Comparison of ENCODE assay signal across 1 cellular context in the genomic region with DNA sequence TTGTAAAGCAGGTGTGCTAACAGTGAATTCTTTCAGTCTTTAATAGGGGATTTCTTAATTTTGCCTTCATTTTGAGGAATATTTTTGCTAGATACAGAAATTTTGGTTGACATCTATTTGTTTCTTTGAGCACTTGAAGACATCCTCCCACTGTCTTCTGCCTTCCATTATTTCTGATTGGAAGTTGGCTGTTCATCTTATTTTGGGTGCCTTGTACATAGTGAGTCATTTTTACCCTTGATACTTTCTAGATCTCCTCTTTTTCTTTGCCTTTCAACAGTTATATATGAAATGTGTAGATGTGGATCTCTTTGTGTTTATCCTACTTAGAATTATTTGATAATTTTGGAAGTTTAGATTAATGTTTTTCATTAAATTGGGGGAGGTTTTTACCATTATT.
TF ChIP-seq lines count a peak whose summit lies in the region.

No MANE protein-coding gene starts in this region.

TF ChIP-seq in K562, 482 proteins besides CTCF, POLR2A, EP300 and RAD21 (continued from another document):
- TF ChIP-seq, protein P1, sequence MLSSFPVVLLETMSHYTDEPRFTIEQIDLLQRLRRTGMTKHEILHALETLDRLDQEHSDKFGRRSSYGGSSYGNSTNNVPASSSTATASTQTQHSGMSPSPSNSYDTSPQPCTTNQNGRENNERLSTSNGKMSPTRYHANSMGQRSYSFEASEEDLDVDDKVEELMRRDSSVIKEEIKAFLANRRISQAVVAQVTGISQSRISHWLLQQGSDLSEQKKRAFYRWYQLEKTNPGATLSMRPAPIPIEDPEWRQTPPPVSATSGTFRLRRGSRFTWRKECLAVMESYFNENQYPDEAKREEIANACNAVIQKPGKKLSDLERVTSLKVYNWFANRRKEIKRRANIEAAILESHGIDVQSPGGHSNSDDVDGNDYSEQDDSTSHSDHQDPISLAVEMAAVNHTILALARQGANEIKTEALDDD (IDR thresholded peaks at IDR 0.05) = no peak
- TF ChIP-seq SMARCB1 (IDR thresholded peaks at IDR 0.05; ENCODE audit: insufficient read length, low read depth) (no peak), SIRT6 (IDR thresholded peaks at IDR 0.05; ENCODE audit: low read depth, low read length) (no peak), CBX5 (IDR thresholded peaks at IDR 0.05; ENCODE audit: borderline replicate concordance, low read depth) (peak; percentile 85), ZNF384 (IDR thresholded peaks at IDR 0.05; ENCODE audit: low read depth, low read length) (no peak), PHTF2 (CRISPR knock-in tag; IDR thresholded peaks at IDR 0.05) (no peak), CBX3 (IDR thresholded peaks at IDR 0.05; ENCODE audit: borderline replicate concordance in 1 of 2, low read length in 2 of 2) (peak in 1 of 2 experiments; percentile 86; a peak in 1 of 3 replicates), MCM7 (IDR thresholded peaks at IDR 0.05) (no peak), KDM4B (IDR thresholded peaks at IDR 0.05; ENCODE audit: borderline replicate concordance in 2 of 2, low read depth in 1 of 2) (no peak), ZFP36 (IDR thresholded peaks at IDR 0.05; ENCODE audit: low read depth, low read length, partially characterized antibody) (no peak), TRIM28 (IDR thresholded peaks at IDR 0.05) (peak; percentile 89), MED1 (CRISPR knock-in tag; IDR thresholded peaks at IDR 0.05; ENCODE audit: borderline replicate concordance) (no peak), EHMT2 (IDR thresholded peaks at IDR 0.05) (peak; percentile 67), TAF9B (IDR thresholded peaks at IDR 0.05; ENCODE audit: partially characterized antibody) (no peak), SMAD4 (CRISPR knock-in tag; conservative IDR thresholded peaks at IDR 0.05) (no peak), SP2 (IDR thresholded peaks at IDR 0.05; ENCODE audit: extremely low read depth, low read depth, low read length, poor library complexity, severe bottlenecking) (no peak), HEY1 (CRISPR knock-in tag; IDR thresholded peaks at IDR 0.05; ENCODE audit: borderline replicate concordance) (no peak), MTA3 (IDR thresholded peaks at IDR 0.05; ENCODE audit: borderline replicate concordance) (no peak)
- TF ChIP-seq, protein P2, sequence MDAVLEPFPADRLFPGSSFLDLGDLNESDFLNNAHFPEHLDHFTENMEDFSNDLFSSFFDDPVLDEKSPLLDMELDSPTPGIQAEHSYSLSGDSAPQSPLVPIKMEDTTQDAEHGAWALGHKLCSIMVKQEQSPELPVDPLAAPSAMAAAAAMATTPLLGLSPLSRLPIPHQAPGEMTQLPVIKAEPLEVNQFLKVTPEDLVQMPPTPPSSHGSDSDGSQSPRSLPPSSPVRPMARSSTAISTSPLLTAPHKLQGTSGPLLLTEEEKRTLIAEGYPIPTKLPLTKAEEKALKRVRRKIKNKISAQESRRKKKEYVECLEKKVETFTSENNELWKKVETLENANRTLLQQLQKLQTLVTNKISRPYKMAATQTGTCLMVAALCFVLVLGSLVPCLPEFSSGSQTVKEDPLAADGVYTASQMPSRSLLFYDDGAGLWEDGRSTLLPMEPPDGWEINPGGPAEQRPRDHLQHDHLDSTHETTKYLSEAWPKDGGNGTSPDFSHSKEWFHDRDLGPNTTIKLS (IDR thresholded peaks at IDR 0.05; ENCODE audit: borderline replicate concordance, low read depth) = no peak
- TF ChIP-seq, protein P3, sequence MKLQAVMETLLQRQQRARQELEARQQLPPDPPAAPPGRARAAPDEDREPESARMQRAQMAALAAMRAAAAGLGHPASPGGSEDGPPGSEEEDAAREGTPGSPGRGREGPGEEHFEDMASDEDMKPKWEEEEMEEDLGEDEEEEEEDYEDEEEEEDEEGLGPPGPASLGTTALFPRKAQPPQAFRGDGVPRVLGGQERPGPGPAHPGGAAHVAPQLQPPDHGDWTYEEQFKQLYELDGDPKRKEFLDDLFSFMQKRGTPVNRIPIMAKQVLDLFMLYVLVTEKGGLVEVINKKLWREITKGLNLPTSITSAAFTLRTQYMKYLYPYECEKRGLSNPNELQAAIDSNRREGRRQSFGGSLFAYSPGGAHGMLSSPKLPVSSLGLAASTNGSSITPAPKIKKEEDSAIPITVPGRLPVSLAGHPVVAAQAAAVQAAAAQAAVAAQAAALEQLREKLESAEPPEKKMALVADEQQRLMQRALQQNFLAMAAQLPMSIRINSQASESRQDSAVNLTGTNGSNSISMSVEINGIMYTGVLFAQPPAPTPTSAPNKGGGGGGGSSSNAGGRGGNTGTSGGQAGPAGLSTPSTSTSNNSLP (IDR thresholded peaks at IDR 0.05; ENCODE audit: borderline replicate concordance, low read depth, low read length) = no peak
- TF ChIP-seq, protein P4, sequence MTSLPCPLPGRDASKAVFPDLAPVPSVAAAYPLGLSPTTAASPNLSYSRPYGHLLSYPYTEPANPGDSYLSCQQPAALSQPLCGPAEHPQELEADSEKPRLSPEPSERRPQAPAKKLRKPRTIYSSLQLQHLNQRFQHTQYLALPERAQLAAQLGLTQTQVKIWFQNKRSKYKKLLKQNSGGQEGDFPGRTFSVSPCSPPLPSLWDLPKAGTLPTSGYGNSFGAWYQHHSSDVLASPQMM (CRISPR knock-in tag; IDR thresholded peaks at IDR 0.05) = no peak
- TF ChIP-seq, protein P5, sequence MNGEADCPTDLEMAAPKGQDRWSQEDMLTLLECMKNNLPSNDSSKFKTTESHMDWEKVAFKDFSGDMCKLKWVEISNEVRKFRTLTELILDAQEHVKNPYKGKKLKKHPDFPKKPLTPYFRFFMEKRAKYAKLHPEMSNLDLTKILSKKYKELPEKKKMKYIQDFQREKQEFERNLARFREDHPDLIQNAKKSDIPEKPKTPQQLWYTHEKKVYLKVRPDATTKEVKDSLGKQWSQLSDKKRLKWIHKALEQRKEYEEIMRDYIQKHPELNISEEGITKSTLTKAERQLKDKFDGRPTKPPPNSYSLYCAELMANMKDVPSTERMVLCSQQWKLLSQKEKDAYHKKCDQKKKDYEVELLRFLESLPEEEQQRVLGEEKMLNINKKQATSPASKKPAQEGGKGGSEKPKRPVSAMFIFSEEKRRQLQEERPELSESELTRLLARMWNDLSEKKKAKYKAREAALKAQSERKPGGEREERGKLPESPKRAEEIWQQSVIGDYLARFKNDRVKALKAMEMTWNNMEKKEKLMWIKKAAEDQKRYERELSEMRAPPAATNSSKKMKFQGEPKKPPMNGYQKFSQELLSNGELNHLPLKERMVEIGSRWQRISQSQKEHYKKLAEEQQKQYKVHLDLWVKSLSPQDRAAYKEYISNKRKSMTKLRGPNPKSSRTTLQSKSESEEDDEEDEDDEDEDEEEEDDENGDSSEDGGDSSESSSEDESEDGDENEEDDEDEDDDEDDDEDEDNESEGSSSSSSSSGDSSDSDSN (IDR thresholded peaks at IDR 0.05; ENCODE audit: borderline replicate concordance in 1 of 2, low read depth in 2 of 2, low read length in 2 of 2) = no peak
- TF ChIP-seq, protein P6, sequence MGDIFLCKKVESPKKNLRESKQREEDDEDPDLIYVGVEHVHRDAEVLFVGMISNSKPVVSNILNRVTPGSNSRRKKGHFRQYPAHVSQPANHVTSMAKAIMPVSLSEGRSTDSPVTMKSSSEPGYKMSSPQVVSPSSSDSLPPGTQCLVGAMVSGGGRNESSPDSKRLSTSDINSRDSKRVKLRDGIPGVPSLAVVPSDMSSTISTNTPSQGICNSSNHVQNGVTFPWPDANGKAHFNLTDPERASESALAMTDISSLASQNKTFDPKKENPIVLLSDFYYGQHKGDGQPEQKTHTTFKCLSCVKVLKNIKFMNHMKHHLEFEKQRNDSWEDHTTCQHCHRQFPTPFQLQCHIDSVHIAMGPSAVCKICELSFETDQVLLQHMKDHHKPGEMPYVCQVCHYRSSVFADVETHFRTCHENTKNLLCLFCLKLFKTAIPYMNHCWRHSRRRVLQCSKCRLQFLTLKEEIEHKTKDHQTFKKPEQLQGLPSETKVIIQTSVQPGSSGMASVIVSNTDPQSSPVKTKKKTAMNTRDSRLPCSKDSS (IDR thresholded peaks at IDR 0.05; ENCODE audit: low read depth, partially characterized antibody) = peak; percentile 7
